13 cellular contexts compared by ENCODE assay signal in the genomic region with DNA sequence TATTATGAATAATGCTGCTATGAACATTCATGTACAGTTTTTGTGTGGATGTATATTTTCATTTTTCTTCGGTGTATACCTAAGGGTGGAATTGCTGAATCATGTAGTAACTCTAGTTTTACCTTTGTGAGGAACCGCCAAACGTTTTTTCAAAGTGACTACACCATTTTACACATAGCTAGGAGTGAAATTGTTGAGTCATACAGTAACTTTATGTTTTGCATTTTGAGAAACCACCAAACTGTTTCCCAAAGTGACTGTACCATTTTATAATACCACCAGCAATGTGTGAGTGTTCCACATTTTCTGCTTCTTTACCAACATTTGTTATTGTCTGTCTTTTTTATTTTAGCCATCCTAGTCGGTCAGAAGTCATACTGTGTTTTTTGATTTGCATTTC. TPM values are rescaled to one million over a fixed set of nuclear protein-coding genes. Genes with fewer than 3 reads are reported as not detected.
DNase-seq lines count a peak whose midpoint lies in the region; ATAC-seq, FAIRE-seq and TF ChIP-seq lines count a peak whose summit lies in the region.
"Had no signal": no experiment of that assay in that cellular context is flagged by ENCODE, and none has a peak within 500 bp of the region (broad histone marks: within the 10 kb centered on the region; RNA-seq: fewer than 3 reads in every experiment).

No MANE protein-coding gene starts in this region.

- TF ChIP-seq CTCF in GM20000 (IDR thresholded peaks at IDR 0.05; ENCODE audit: extremely low read depth, missing control alignments), result no peak
- no peak for TF ChIP-seq CTCF in D721Med (IDR thresholded peaks at IDR 0.05; ENCODE audit: insufficient read depth, missing control alignments)
- no peak for TF ChIP-seq CTCF in kidney (IDR thresholded peaks at IDR 0.05; ENCODE audit: borderline replicate concordance, extremely low read depth, insufficient read depth)

- DNase-seq in GM20000 (ENCODE audit: low spot score), result peak; percentile 9
- peak; percentile 58 for DNase-seq in M059J (ENCODE audit: low read depth)
- no peak for DNase-seq in NCI-H526 (lab: John Stamatoyannopoulos, UW)
- no peak for DNase-seq in D721Med (ENCODE audit: insufficient read length, low spot score)
- no peak for DNase-seq in kidney
- no peak for DNase-seq in activated T-cell treated with anti-CD3 and anti-CD28 coated beads, Interleukin-2, amount 50 U/mL, for 1 hour
- DNase-seq: activated naive CD4-positive, alpha-beta T cell; dorsolateral prefrontal cortex; heart left ventricle; NK-92 treated with Interleukin-12 subunit alpha and Interleukin-12 subunit beta, amount 100 ng/mL, for 24 hours; right lobe of liver had no signal

- no peaks in the 10 kb centered on the region for H3K9me3 ChIP-seq in kidney (ENCODE audit: control insufficient read depth in 1 of 2, low read length in 2 of 2)
- H3K9me3 ChIP-seq: heart left ventricle, right lobe of liver had no signal

- no peaks in the 10 kb centered on the region for H3K4me1 ChIP-seq in kidney (ENCODE audit: control insufficient read depth in 1 of 2, insufficient read depth in 1 of 2, low read depth in 1 of 2, low read length in 2 of 2)
- H3K4me1 ChIP-seq: heart left ventricle, right lobe of liver had no signal

- no peak overlapping the region for H3K27ac ChIP-seq in kidney (ENCODE audit: low read depth in 2 of 2, low read length in 2 of 2)
- H3K27ac ChIP-seq: dorsolateral prefrontal cortex, heart left ventricle, right lobe of liver had no signal

- no peaks in the 10 kb centered on the region for H3K36me3 ChIP-seq in kidney (ENCODE audit: control insufficient read depth in 1 of 2, insufficient read depth in 2 of 2, low read length in 2 of 2)
- H3K36me3 ChIP-seq: heart left ventricle, right lobe of liver had no signal

- no peak for FAIRE-seq in D721Med (lab: Jason Lieb, UNC)
- FAIRE-seq in kidney (lab: Jason Lieb, UNC), result no peak

- no peak overlapping the region for H3K4me3 ChIP-seq in kidney (ENCODE audit: low read length in 2 of 2)
- H3K4me3 ChIP-seq: dorsolateral prefrontal cortex, heart left ventricle, right lobe of liver had no signal

- H3K9ac ChIP-seq in kidney (ENCODE audit: low read length in 2 of 2), result no peak overlapping the region

- intact Hi-C loops in kidney (cut with DNase I), result no loop called here

- peak; percentile 83 for ATAC-seq in GM18517 (IDR thresholded peaks at IDR 0.05; ENCODE audit: unreplicated experiment)
- ATAC-seq in HG02943 (IDR thresholded peaks at IDR 0.05; ENCODE audit: low read depth, unreplicated experiment), result peak; percentile 51
- ATAC-seq: heart left ventricle, right lobe of liver had no signal

RNA-seq across cellular contexts. Expression of gene TPH2, which starts 3.1 kb away (rescaled TPM):
- total RNA-seq in M059J (2014; rRNA removed; shearing (Covaris generic)), result not detected in 2 replicates
- not detected for total RNA-seq in kidney
- not detected for polyA plus RNA-seq in kidney (ENCODE audit: insufficient read depth, low read depth, low replicate concordance)
- polyA plus RNA-seq: heart left ventricle had no signal

Comparison
In these comparisons a context has a peak if more than half of its experiments do, and no peak if none do; other contexts are left out.
1. DNase-seq: peak in GM20000 (single experiment) and M059J (single experiment); none in NCI-H526 (0 of 2), D721Med (single experiment), kidney (single experiment) and activated T-cell treated with anti-CD3 and anti-CD28 coated beads, Interleukin-2, amount 50 U/mL, for 1 hour (single experiment).